ENCODE assay signal across 8 cellular contexts in genomic region chr19:46529622-46530451, GRCh38. TPM values are rescaled to one million over a fixed set of nuclear protein-coding genes. Genes with fewer than 3 reads are reported as not detected.
DNase-seq lines count a peak whose midpoint lies in the region; ATAC-seq, FAIRE-seq and TF ChIP-seq lines count a peak whose summit lies in the region.

No MANE protein-coding gene starts in this region.

- peak; percentile 89 for FAIRE-seq in GM12892 (lab: Jason Lieb, UNC)

- DNase-seq in A673 (ENCODE audit: low spot score), result peak; percentile 76
- peak; percentile 60 for DNase-seq in GM12892 (ENCODE audit: insufficient read length)
- peak; percentile 54 for DNase-seq in NCI-H2227 (lab: John Stamatoyannopoulos, UW; ENCODE audit: unreplicated experiment)
- peak; percentile 86 for DNase-seq in activated CD4-positive, alpha-beta T cell treated with anti-CD3 and anti-CD28 coated beads for 36 hours
- no peak for DNase-seq in chondrocyte (ENCODE audit: low spot score)
- DNase-seq in stimulated activated CD8-positive, alpha-beta memory T cell treated with anti-CD3 and anti-CD28 coated beads, Interleukin-12 subunit alpha, Interleukin-12 subunit beta, amount 100 ng/mL, for 4 hours (ENCODE audit: low read depth), result peak; percentile 51

- H3K27me3 ChIP-seq in A673 (replicated peaks; ENCODE audit: insufficient read depth, low read depth, low read length, poor library complexity), result no peaks in the 10 kb centered on the region
- no peaks in the 10 kb centered on the region for H3K27me3 ChIP-seq in liver (ENCODE audit: control insufficient read depth in 4 of 4, insufficient read depth in 4 of 4, low read length in 3 of 4)

- H3K27ac ChIP-seq in A673 (ENCODE audit: low read depth, low read length, poor library complexity, severe bottlenecking) (no peak overlapping the region), liver (ENCODE audit: low read depth in 1 of 2, low read length in 2 of 2) (no peak overlapping the region)

- no peaks in the 10 kb centered on the region for H3K36me3 ChIP-seq in A673 (ENCODE audit: insufficient read depth, low read length, poor library complexity, severe bottlenecking)
- H3K36me3 ChIP-seq in liver (ENCODE audit: control insufficient read depth in 4 of 4, insufficient read depth in 3 of 4, low read depth in 1 of 4, low read length in 3 of 4), result no peaks in the 10 kb centered on the region

- TF ChIP-seq CTCF in A673 (conservative IDR thresholded peaks at IDR 0.05; ENCODE audit: low read depth, low read length), result peak; percentile 93
- peak; percentile 97 for TF ChIP-seq CTCF in chondrocyte (IDR thresholded peaks at IDR 0.05)
- TF ChIP-seq CTCF in liver (IDR thresholded peaks at IDR 0.05; ENCODE audit: low read depth, low read length, missing input control), result peak; percentile 95

- POLR2A ChIA-PET in A673 (lab: Charles Lee; ENCODE audit: low non-redundant PET), result no interaction called here
- POLR2A ChIA-PET in activated CD4-positive, alpha-beta T cell treated with anti-CD3 and anti-CD28 coated beads for 36 hours (lab: Charles Lee), result no interaction called here

- H3K9me3 ChIP-seq in A673 (ENCODE audit: low read depth, low read length, poor library complexity, severe bottlenecking), result no peaks in the 10 kb centered on the region
- no peaks in the 10 kb centered on the region for H3K9me3 ChIP-seq in liver (ENCODE audit: control insufficient read depth in 4 of 4, low read length in 3 of 4)

- peaks cover 7% of the 10 kb centered on the region for H3K9me3 Mint-ChIP-seq in activated CD4-positive, alpha-beta T cell treated with anti-CD3 and anti-CD28 coated beads for 36 hours (ENCODE audit: low read depth)
- no peaks in the 10 kb centered on the region for H3K9me3 Mint-ChIP-seq in chondrocyte (ENCODE audit: low read depth)

- no peaks in the 10 kb centered on the region for H3K27me3 Mint-ChIP-seq in activated CD4-positive, alpha-beta T cell treated with anti-CD3 and anti-CD28 coated beads for 36 hours
- peaks cover 3% of the 10 kb centered on the region for H3K27me3 Mint-ChIP-seq in chondrocyte (ENCODE audit: low read depth)

- H3K4me1 Mint-ChIP-seq in activated CD4-positive, alpha-beta T cell treated with anti-CD3 and anti-CD28 coated beads for 36 hours, result peaks cover 24% of the 10 kb centered on the region
- peaks cover 10% of the 10 kb centered on the region for H3K4me1 Mint-ChIP-seq in chondrocyte (ENCODE audit: low read depth)

- H3K9ac ChIP-seq in liver (ENCODE audit: low read depth in 1 of 2, low read length in 2 of 2), result no peak overlapping the region

- peak; percentile 94 to 96 for TF ChIP-seq RAD21 in liver (IDR thresholded peaks at IDR 0.05)

- H3K27ac Mint-ChIP-seq in activated CD4-positive, alpha-beta T cell treated with anti-CD3 and anti-CD28 coated beads for 36 hours, result peak overlapping the region; percentile 74
- no peak overlapping the region for H3K27ac Mint-ChIP-seq in chondrocyte (ENCODE audit: unreplicated experiment)

- peaks cover 5% of the 10 kb centered on the region for H3K36me3 Mint-ChIP-seq in activated CD4-positive, alpha-beta T cell treated with anti-CD3 and anti-CD28 coated beads for 36 hours (ENCODE audit: low read depth)
- H3K36me3 Mint-ChIP-seq in chondrocyte (ENCODE audit: low read depth), result no peaks in the 10 kb centered on the region

- WGBS in liver, result 8% methylated on average over 13 of the region's 13 CpGs

- CTCF ChIA-PET in A673 (lab: Charles Lee), result interaction anchor here (0.5 to 2.1 kb wide), 9 partner anchors 8 to 688 kb away, joined by 3 to 17 read pairs (median 4); partner anchors contain the start of gene DACT3
- CTCF ChIA-PET in activated CD4-positive, alpha-beta T cell treated with anti-CD3 and anti-CD28 coated beads for 36 hours (lab: Charles Lee), result interaction anchor here (0.6 to 5.4 kb wide), 24 partner anchors 8 to 939 kb away, joined by 3 to 60 read pairs (median 4); partner anchors contain the start of gene DACT3

- BruUV-seq in A673 (replicated peaks; lab: Mats Ljungman, UMichigan), result no TSS peak

- TF ChIP-seq POLR2A in GM12892 (IDR thresholded peaks at IDR 0.05; ENCODE audit: low read depth, low read length), result no peak

- ATAC-seq in activated CD4-positive, alpha-beta T cell treated with anti-CD3 and anti-CD28 coated beads for 36 hours, result peak; percentile 75
- ATAC-seq in HG03039 (IDR thresholded peaks at IDR 0.05; ENCODE audit: unreplicated experiment), result no peak

- no peak overlapping the region for H3K4me3 Mint-ChIP-seq in activated CD4-positive, alpha-beta T cell treated with anti-CD3 and anti-CD28 coated beads for 36 hours
- no peak overlapping the region for H3K4me3 Mint-ChIP-seq in chondrocyte (ENCODE audit: unreplicated experiment)

- H3K4me3 ChIP-seq in A673 (ENCODE audit: low read depth, low read length, poor library complexity, severe bottlenecking), result no peak overlapping the region
- H3K4me3 ChIP-seq in liver (ENCODE audit: low read depth in 1 of 3, low read length in 3 of 3), result no peak overlapping the region

- intact Hi-C loops in A673 (cut with micrococcal nuclease; ENCODE audit: unreplicated experiment), result loop anchor here (2.0 to 5.0 kb wide), 3 partner anchors 72 to 222 kb away; partner anchors contain the start of genes CALM3 and DACT3
- intact Hi-C loops in activated CD4-positive, alpha-beta T cell treated with anti-CD3 and anti-CD28 coated beads for 36 hours (cut with DNase I, micrococcal nuclease), result loop anchor here (1.0 to 10.0 kb wide), 6 partner anchors 12 to 237 kb away; partner anchors contain the start of genes FKRP (in 1 of the 2) and STRN4 (in 1 of the 2)

- peaks cover 10% of the 10 kb centered on the region for H3K4me1 ChIP-seq in A673 (ENCODE audit: insufficient read depth, low read length, poor library complexity, severe bottlenecking)
- peaks cover 0 to 6% (median 2%) of the 10 kb centered on the region in 4 donors for H3K4me1 ChIP-seq in liver (ENCODE audit: control insufficient read depth in 4 of 4, insufficient read depth in 4 of 4, low read length in 3 of 4)

TF ChIP-seq in liver, 16 proteins besides CTCF, POLR2A, EP300 and RAD21:
- TF ChIP-seq SP1 (IDR thresholded peaks at IDR 0.05), result peak; percentile 16
- TF ChIP-seq REST (IDR thresholded peaks at IDR 0.05), result no peak
TF ChIP-seq in liver: peak in this region for 1.

RNA-seq across cellular contexts. Expression of gene PNMA8B, which starts 34.2 kb away (rescaled TPM):
- total RNA-seq in A673 (2021), result 0.75 and 0.81 TPM in 2 replicates
- not detected for polyA plus RNA-seq in GM12892 (2012; ENCODE audit: missing spikeins)
- under 1 TPM; 0.07 to 0.14 TPM for total RNA-seq in activated CD4-positive, alpha-beta T cell treated with anti-CD3 and anti-CD28 coated beads for 36 hours
- total RNA-seq in chondrocyte, result 2.2 to 5.5 TPM (median 2.5 TPM) in 3 replicates
- total RNA-seq in liver, result under 1 TPM; 0.51 to 0.59 TPM
- under 1 TPM; 0.15 to 0.27 TPM for polyA plus RNA-seq in liver

RNA-seq across cellular contexts. Expression of gene PNMA8A, which starts 58.5 kb away (rescaled TPM):
- total RNA-seq in A673 (2021), result 12.8 and 15.9 TPM in 2 replicates
- 2.6 TPM for polyA plus RNA-seq in GM12892 (2012; ENCODE audit: missing spikeins)
- total RNA-seq in activated CD4-positive, alpha-beta T cell treated with anti-CD3 and anti-CD28 coated beads for 36 hours, result not detected
- total RNA-seq in chondrocyte, result 10.1 to 16.1 TPM (median 10.1 TPM) in 3 replicates
- under 1 TPM; 0.17 to 0.93 TPM for total RNA-seq in liver
- under 1 TPM in 1 of 2 donors, not detected in 1; 0.22 TPM for polyA plus RNA-seq in liver
